1 cellular context compared by ENCODE assay signal in genomic region chr20:37907677-37908397, GRCh38.
TF ChIP-seq lines count a peak whose summit lies in the region.

No MANE protein-coding gene starts in this region.

TF ChIP-seq in WTC11, 78 proteins besides CTCF, POLR2A, EP300 and RAD21 (continued from another document):
- TF ChIP-seq HMGXB4 (CRISPR knock-in tag; IDR thresholded peaks at IDR 0.05), result no peak
- no peak for TF ChIP-seq SMAD3 (CRISPR knock-in tag; IDR thresholded peaks at IDR 0.05; ENCODE audit: borderline replicate concordance)
- TF ChIP-seq AR (CRISPR knock-in tag; IDR thresholded peaks at IDR 0.05), result no peak
- no peak for TF ChIP-seq ZMAT4 (CRISPR knock-in tag; IDR thresholded peaks at IDR 0.05)
- no peak for TF ChIP-seq NR2C2 (CRISPR knock-in tag; IDR thresholded peaks at IDR 0.05)
